ENCODE assay signal across 8 cellular contexts in genomic region chr17:50866261-50866949, GRCh38. TPM values are rescaled to one million over a fixed set of nuclear protein-coding genes. Genes with fewer than 3 reads are reported as not detected.
A peak's percentile ranks its signal among the peaks of the same experiment; 100 is the strongest.
DNase-seq lines count a peak whose midpoint lies in the region; TF ChIP-seq lines count a peak whose summit lies in the region.

TOB1 (minus strand) TSS chr17:50866354; CDS start chr17:50864017, 2,337 bp downstream.

- H3K9me3 ChIP-seq in SJSA1 (replicated peaks) (no peaks in the 10 kb centered on the region), neutrophil (no peaks in the 10 kb centered on the region)

- H3K27ac ChIP-seq in SJSA1, result peak within 1 kb of the TSS; percentile 55
- peak within 1 kb of the TSS; percentile 92 for H3K27ac ChIP-seq in neutrophil

- POLR2A ChIA-PET in HEK293T (lab: Yijun Ruan, JAX), result interaction anchor here (0.5 to 5.5 kb wide), 48 partner anchors 9 to 341 kb away, joined by 3 to 93 read pairs (median 6); partner anchors contain the start of genes LUC7L3, NME1 and NME2

- TF ChIP-seq CTCF in neutrophil (IDR thresholded peaks at IDR 0.05) (peak; percentile 58), subcutaneous adipose tissue (IDR thresholded peaks at IDR 0.05; ENCODE audit: low read depth) (no peak)

- H3K4me3 ChIP-seq in SJSA1 (peak within 1 kb of the TSS; percentile 90), neutrophil (ENCODE audit: low read depth in 1 of 2, low read length in 1 of 2) (peak within 1 kb of the TSS; percentile 82 to 83)

- DNase-seq in GM03348 (ENCODE audit: low spot score), result peak; percentile 98
- peak; percentile 90 for DNase-seq in HEK293T (ENCODE audit: extremely low spot score)
- DNase-seq in MV-4-11 (lab: John Stamatoyannopoulos, UW), result peak; percentile 93
- peak; percentile 92 to 99 for DNase-seq in SJSA1 (ENCODE audit: low read depth in 1 of 2, low spot score in 2 of 2)
- DNase-seq in activated naive CD4-positive, alpha-beta T cell (lab: John Stamatoyannopoulos, UW), result peak; percentile 96 to 97 (median 96)
- peak; percentile 93 for DNase-seq in foreskin melanocyte

- H3K4me1 ChIP-seq in SJSA1 (replicated peaks) (peaks cover 10% of the 10 kb centered on the region), neutrophil (ENCODE audit: control insufficient read depth in 1 of 2, insufficient read depth in 1 of 2, low read depth in 1 of 2, low read length in 1 of 2) (peaks cover 54 to 56% of the 10 kb centered on the region in 2 experiments)

- H3K36me3 ChIP-seq in SJSA1 (peaks cover 27% of the 10 kb centered on the region), neutrophil (peaks cover 23% of the 10 kb centered on the region)

- H3K27me3 ChIP-seq in SJSA1 (replicated peaks) (no peaks in the 10 kb centered on the region), neutrophil (no peaks in the 10 kb centered on the region)

- CTCF ChIA-PET in HEK293T (lab: Yijun Ruan, JAX), result interaction anchor here (0.9 to 3.5 kb wide), 4 partner anchors 14 to 90 kb away, joined by 3 to 13 read pairs (median 7); no protein-coding TSS in a partner anchor

TF ChIP-seq in HEK293T, 16 proteins besides CTCF, POLR2A, EP300 and RAD21:
- TF ChIP-seq FOXA1 (IDR thresholded peaks at IDR 0.05) (no peak), ELF4 (IDR thresholded peaks at IDR 0.05) (peak; percentile 74)

RNA-seq across cellular contexts. Expression of gene TOB1, which starts in this region (rescaled TPM):
- total RNA-seq in SJSA1 (2014; rRNA removed; shearing (Covaris generic)), result 0.28 and 3.1 TPM in 2 replicates
- total RNA-seq in subcutaneous adipose tissue, result 10 to 100 TPM; 19.5 to 67.2 (median 24.5) TPM

Comparison
In these comparisons a context has a peak if more than half of its experiments do, and no peak if none do; other contexts are left out.
1. Peak in every context shown above with its lines: DNase-seq, H3K4me3 ChIP-seq and H3K27ac ChIP-seq.